In the genomic region with DNA sequence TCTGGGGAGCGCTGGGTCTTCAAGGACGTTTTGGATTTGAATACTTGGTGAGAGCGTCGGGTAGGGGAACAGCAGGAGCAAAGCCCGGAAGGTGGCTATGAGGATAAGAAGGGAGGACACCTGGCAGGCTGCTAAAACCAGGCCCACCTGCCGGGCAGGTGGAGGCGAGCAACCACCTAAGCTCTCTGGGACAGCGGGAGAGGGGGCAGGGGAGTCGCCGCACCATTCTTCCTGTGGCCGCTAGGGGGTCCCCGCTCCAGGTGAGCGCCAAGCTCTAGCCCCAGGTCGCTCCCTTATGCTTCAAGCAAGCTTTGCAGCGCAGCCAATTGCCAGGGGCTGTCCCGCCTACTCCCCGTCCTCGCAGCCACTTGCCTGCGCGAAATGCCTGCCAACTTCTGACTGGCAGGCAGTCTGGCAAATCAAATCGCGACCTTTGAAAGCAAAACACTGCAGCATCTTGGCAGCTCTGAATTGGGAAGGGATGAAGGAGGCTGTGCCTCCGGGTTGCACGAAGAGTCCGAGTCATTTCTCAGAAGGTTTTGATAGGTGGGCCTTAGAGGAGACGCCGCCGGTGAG, we compare ENCODE assay signal across 8 cellular contexts. TPM values are rescaled to one million over a fixed set of nuclear protein-coding genes. Genes with fewer than 3 reads are reported as not detected.
DNase-seq lines count a peak whose midpoint lies in the region; ATAC-seq lines count a peak whose summit lies in the region.

A gene (plus strand): TSS at position 469 of the 576 bp plus-strand sequence. CDS start 3,746 bp downstream, outside the sequence.

- ATAC-seq in GM19328 (IDR thresholded peaks at IDR 0.05; ENCODE audit: unreplicated experiment) (peak; percentile 94), HG03520 (IDR thresholded peaks at IDR 0.05; ENCODE audit: unreplicated experiment) (peak; percentile 93), left lobe of liver (peak; percentile 91)

- CTCF ChIA-PET in activated CD4-positive, alpha-beta T cell treated with anti-CD3 and anti-CD28 coated beads, Interleukin-2, amount 10 ng/mL, durations not matched to agents 7 days and 5 days (lab: Charles Lee): interaction anchor here (0.5 to 5.1 kb wide), 53 partner anchors 10 to 1362 kb away, joined by 3 to 30 read pairs (median 4); a partner anchor contains a TSS

- H3K9me3 Mint-ChIP-seq in activated CD4-positive, alpha-beta T cell treated with anti-CD3 and anti-CD28 coated beads, Interleukin-2, amount 10 ng/mL, durations not matched to agents 7 days and 5 days: no peaks in the 10 kb centered on the region

- DNase-seq in C1 segment of cervical spinal cord (lab: John Stamatoyannopoulos, UW) (peak; percentile 61 to 99 (median 92)), NCI-H526 treated with DMSO at 0.1 percent for 48 hours (lab: John Stamatoyannopoulos, UW) (peak; percentile 100), dedifferentiated amniotic fluid mesenchymal stem cell (ENCODE audit: extremely low spot score) (peak; percentile 96), left lobe of liver (ENCODE audit: low spot score) (peak; percentile 99)
- DNase-seq in activated CD4-positive, alpha-beta T cell treated with anti-CD3 and anti-CD28 coated beads, Interleukin-2, amount 10 ng/mL, durations not matched to agents 7 days and 5 days: peak; percentile 99
- DNase-seq in stimulated activated CD4-positive, alpha-beta T cell treated with anti-CD3 and anti-CD28 coated beads, Interleukin-2, amount 100 ng/mL, for 4 hours (ENCODE audit: low read depth): peak; percentile 97

- POLR2A ChIA-PET in activated CD4-positive, alpha-beta T cell treated with anti-CD3 and anti-CD28 coated beads, Interleukin-2, amount 10 ng/mL, durations not matched to agents 7 days and 5 days (lab: Charles Lee): no interaction called here

- peaks cover 28% of the 10 kb centered on the region for H3K36me3 Mint-ChIP-seq in activated CD4-positive, alpha-beta T cell treated with anti-CD3 and anti-CD28 coated beads, Interleukin-2, amount 10 ng/mL, durations not matched to agents 7 days and 5 days (ENCODE audit: low read depth)

- peaks cover 60% of the 10 kb centered on the region for H3K4me1 Mint-ChIP-seq in activated CD4-positive, alpha-beta T cell treated with anti-CD3 and anti-CD28 coated beads, Interleukin-2, amount 10 ng/mL, durations not matched to agents 7 days and 5 days

- peak within 1 kb of the TSS; percentile 99 for H3K4me3 Mint-ChIP-seq in activated CD4-positive, alpha-beta T cell treated with anti-CD3 and anti-CD28 coated beads, Interleukin-2, amount 10 ng/mL, durations not matched to agents 7 days and 5 days

- H3K27ac Mint-ChIP-seq in activated CD4-positive, alpha-beta T cell treated with anti-CD3 and anti-CD28 coated beads, Interleukin-2, amount 10 ng/mL, durations not matched to agents 7 days and 5 days: peak within 1 kb of the TSS; percentile 90

- H3K27me3 Mint-ChIP-seq in activated CD4-positive, alpha-beta T cell treated with anti-CD3 and anti-CD28 coated beads, Interleukin-2, amount 10 ng/mL, durations not matched to agents 7 days and 5 days: no peaks in the 10 kb centered on the region

RNA-seq across cellular contexts. Expression of the gene that starts here (rescaled TPM):
- 10 to 100 TPM; 72.8 to 78.1 TPM for total RNA-seq in activated CD4-positive, alpha-beta T cell treated with anti-CD3 and anti-CD28 coated beads, Interleukin-2, amount 10 ng/mL, durations not matched to agents 7 days and 5 days
- total RNA-seq in left lobe of liver: 6.3 TPM

Comparison
In these comparisons a context has a peak if more than half of its experiments do, and no peak if none do; other contexts are left out.
1. Peak in every context shown above with its lines: DNase-seq and ATAC-seq.
2. RNA of the gene that starts here (total RNA-seq): 72.8 to 78.1 TPM in activated CD4-positive, alpha-beta T cell treated with anti-CD3 and anti-CD28 coated beads, Interleukin-2, amount 10 ng/mL, durations not matched to agents 7 days and 5 days; 6.3 TPM in left lobe of liver (single experiment); every median in the first group is over 10 times any median in the second.